1 cellular context compared by ENCODE assay signal in genomic region chr1:40373323-40374283, GRCh38.
TF ChIP-seq lines count a peak whose summit lies in the region.

Gene SMAP2, plus strand, starts transcription at chr1:40373727. Its CDS starts 394 bp downstream, at chr1:40374121.

TF ChIP-seq in HCT116, 20 proteins besides CTCF, POLR2A, EP300 and RAD21 (continued from another document):
- TF ChIP-seq REST (IDR thresholded peaks at IDR 0.05; ENCODE audit: low read depth): no peak
